Comparison of ENCODE assay signal across 11 cellular contexts in the genomic region with DNA sequence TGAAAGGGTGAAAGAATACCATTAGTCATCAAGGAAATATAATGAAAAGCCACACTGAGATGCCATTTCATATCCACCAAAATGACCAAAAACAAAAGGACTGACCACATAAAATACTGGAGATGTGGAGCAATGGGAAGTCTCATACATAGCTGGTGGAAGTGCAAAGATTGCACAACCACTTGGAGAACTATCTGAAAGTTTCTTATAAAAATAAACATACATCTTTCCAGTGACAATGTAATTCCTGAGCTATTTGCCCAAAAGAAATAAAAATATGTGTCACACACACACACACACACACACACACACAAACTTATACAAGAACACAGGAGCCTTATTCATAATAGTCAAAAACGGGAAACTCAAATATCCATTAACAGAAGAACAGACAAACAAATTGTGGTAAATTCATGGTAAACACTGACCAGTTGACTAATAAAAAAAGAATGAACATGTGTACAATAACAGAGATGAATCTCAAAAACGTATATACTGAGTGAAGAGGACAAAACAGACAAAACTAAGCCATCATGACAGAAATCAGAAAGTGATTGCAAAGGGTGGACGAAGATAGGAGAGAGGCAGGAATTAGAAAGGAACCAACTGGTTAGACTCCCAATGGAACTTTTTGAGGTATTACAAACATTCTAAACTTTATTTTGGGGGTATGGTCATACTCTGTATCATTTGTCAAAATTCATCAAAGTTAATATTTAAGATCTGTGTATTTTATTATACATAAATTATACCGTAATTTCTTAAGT. TPM values are rescaled to one million over a fixed set of nuclear protein-coding genes. Genes with fewer than 3 reads are reported as not detected.
DNase-seq lines count a peak whose midpoint lies in the region; ATAC-seq and TF ChIP-seq lines count a peak whose summit lies in the region.
"Had no signal": no experiment of that assay in that cellular context is flagged by ENCODE, and none has a peak within 500 bp of the region (broad histone marks: within the 10 kb centered on the region; RNA-seq: fewer than 3 reads in every experiment).

No MANE protein-coding gene starts in this region.

- peaks cover 21 to 100% (median 60%) of the 10 kb centered on the region in 11 experiments; a peak in 20 of 22 replicates for H4K20me1 ChIP-seq in BLaER1 treated with 17β-estradiol and CSF1 and Interleukin-3, amounts not matched to agents 10 nM and 100 nM

- H3K9me3 ChIP-seq in BLaER1 treated with 17β-estradiol and CSF1 and Interleukin-3, amounts not matched to agents 10 nM and 100 nM (replicated peaks in 1 of 11) = peaks cover 3 to 18% (median 10%) of the 10 kb centered on the region in 11 experiments; a peak in 17 of 22 replicates
- peaks cover 6% of the 10 kb centered on the region for H3K9me3 ChIP-seq in KOPT-K1 (ENCODE audit: insufficient read depth, low read length, poor library complexity, severe bottlenecking)
- H3K9me3 ChIP-seq: neutrophil, vagina had no signal

- H3K9ac ChIP-seq in BLaER1 treated with 17β-estradiol and CSF1 and Interleukin-3, amounts not matched to agents 10 nM and 100 nM = no peak overlapping the region

- H3K27ac ChIP-seq in BLaER1 treated with 17β-estradiol and CSF1 and Interleukin-3, amounts not matched to agents 10 nM and 100 nM = no peak overlapping the region
- peak overlapping the region; percentile 77 for H3K27ac ChIP-seq in KOPT-K1 (ENCODE audit: low read depth, low read length, poor library complexity, severe bottlenecking)
- H3K27ac ChIP-seq: neutrophil, vagina had no signal

- H3K27me3 ChIP-seq in BLaER1 treated with 17β-estradiol and CSF1 and Interleukin-3, amounts not matched to agents 10 nM and 100 nM = no peaks in the 10 kb centered on the region
- H3K27me3 ChIP-seq: neutrophil, vagina had no signal

- peak overlapping the region in 10 of 11 experiments; percentile 2 to 62 (median 48); a peak in 16 of 22 replicates for H3K4me2 ChIP-seq in BLaER1 treated with 17β-estradiol and CSF1 and Interleukin-3, amounts not matched to agents 10 nM and 100 nM

- peaks cover 22 to 54% (median 34%) of the 10 kb centered on the region in 10 experiments for H3K4me1 ChIP-seq in BLaER1 treated with 17β-estradiol and CSF1 and Interleukin-3, amounts not matched to agents 10 nM and 100 nM

- no peak overlapping the region for H3K4me3 ChIP-seq in BLaER1 treated with 17β-estradiol and CSF1 and Interleukin-3, amounts not matched to agents 10 nM and 100 nM
- H3K4me3 ChIP-seq in cardiac fibroblast (replicated peaks in 1 of 2; ENCODE audit: low read depth in 2 of 2, low read length in 2 of 2) = no peak overlapping the region
- H3K4me3 ChIP-seq: vagina had no signal

- ATAC-seq in HG02885 (IDR thresholded peaks at IDR 0.05; ENCODE audit: poor library complexity, unreplicated experiment) = no peak

- DNase-seq in cardiac fibroblast (ENCODE audit: low read depth in 2 of 2) (peak; percentile 89 to 95), lung microvascular endothelial cell (ENCODE audit: low read depth in 2 of 2) (peak; percentile 43 to 82), NOMO-1 treated with DMSO at 0.1 percent for 48 hours (lab: John Stamatoyannopoulos, UW; ENCODE audit: unreplicated experiment) (no peak), NCI-H146 (lab: John Stamatoyannopoulos, UW) (no peak), NCI-H1092 treated with DMSO at 0.1 percent for 48 hours (lab: John Stamatoyannopoulos, UW) (no peak)
- DNase-seq: activated CD8-positive, alpha-beta memory T cell treated with anti-CD3 and anti-CD28 coated beads, Interleukin-2, amount 50 U/mL, for 4 hours had no signal

- no peak for TF ChIP-seq CTCF in cardiac fibroblast (IDR thresholded peaks at IDR 0.05; ENCODE audit: low read depth, low read length)

- H3K36me3 ChIP-seq in BLaER1 treated with 17β-estradiol and CSF1 and Interleukin-3, amounts not matched to agents 10 nM and 100 nM = peaks cover 0 to 23% (median 5%) of the 10 kb centered on the region in 11 experiments; a peak in 11 of 22 replicates
- H3K36me3 ChIP-seq in KOPT-K1 (ENCODE audit: insufficient read depth, low read length) = no peaks in the 10 kb centered on the region
- H3K36me3 ChIP-seq: neutrophil, vagina had no signal

RNA-seq across cellular contexts. Expression of a gene that starts 21.5 kb away (rescaled TPM):
- total RNA-seq in lung microvascular endothelial cell = 8.5 and 10.1 TPM in 2 replicates

Comparison
In these comparisons a context has a peak if more than half of its experiments do, and no peak if none do; other contexts are left out.
1. DNase-seq: peak in cardiac fibroblast (2 of 2) and lung microvascular endothelial cell (2 of 2); none in NOMO-1 treated with DMSO at 0.1 percent for 48 hours (single experiment), NCI-H146 (single experiment) and NCI-H1092 treated with DMSO at 0.1 percent for 48 hours (single experiment).